8 cellular contexts compared by ENCODE assay signal in the genomic region with DNA sequence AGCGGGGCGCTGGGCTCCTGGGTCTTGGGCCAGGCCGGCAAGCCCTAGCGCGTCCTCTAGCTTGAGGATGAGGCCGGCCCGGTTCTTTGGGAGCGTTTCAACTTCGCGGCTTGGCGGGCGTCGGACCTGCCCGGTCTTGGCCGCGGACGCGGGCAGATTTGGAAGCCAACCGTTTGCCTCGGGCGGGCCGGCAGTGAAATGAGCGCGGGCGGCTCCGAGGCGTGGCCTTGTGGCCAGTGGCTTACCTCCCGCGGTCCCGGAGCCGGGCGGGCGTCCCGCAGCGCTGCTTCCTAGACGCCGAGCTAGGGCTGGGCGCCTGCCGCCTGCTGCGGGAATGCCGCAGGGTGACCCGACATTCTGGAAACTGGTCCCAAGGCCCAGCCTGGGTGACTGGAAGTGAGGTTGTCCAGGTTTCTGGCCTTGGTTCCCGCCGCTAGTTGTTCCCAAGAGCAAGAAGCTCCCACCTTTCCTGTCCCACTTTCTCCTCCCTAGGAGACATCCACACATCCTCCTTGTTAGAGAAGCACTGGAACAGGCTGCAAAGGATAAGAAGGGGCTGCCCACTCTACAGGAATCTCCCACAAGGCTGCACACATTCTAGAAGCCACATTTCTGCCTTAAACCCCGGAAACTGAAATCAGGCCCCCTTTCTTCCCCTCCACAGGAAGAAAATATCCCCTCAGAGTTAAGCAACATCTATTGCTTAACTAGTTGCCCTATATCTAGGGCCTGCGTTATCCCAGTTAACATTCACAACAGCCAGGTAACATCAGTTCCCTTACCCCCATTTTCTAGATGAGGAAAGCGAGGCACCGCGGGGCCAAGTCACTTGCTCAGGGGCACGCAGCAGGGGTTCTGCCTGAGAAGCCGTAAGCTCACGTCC.
DNase-seq lines count a peak whose midpoint lies in the region; ATAC-seq and TF ChIP-seq lines count a peak whose summit lies in the region.

No MANE protein-coding gene starts in this region.

- peaks cover 57 to 78% of the 10 kb centered on the region in 2 donors for H3K27me3 Mint-ChIP-seq in effector memory CD8-positive, alpha-beta T cell

- DNase-seq in NCI-H2227 (lab: John Stamatoyannopoulos, UW; ENCODE audit: unreplicated experiment) (peak; percentile 74), NCI-H2227 treated with DMSO at 0.1 percent for 48 hours (lab: John Stamatoyannopoulos, UW) (no peak), NCI-H748 (lab: John Stamatoyannopoulos, UW; ENCODE audit: unreplicated experiment) (peak; percentile 41), retina (peak; percentile 68), GM10248 (ENCODE audit: extremely low spot score) (no peak), NCI-H2171 (lab: John Stamatoyannopoulos, UW) (no peak), putamen (ENCODE audit: low spot score) (no peak)
- no peak for DNase-seq in effector memory CD8-positive, alpha-beta T cell

- peaks cover 55% of the 10 kb centered on the region for H3K36me3 Mint-ChIP-seq in effector memory CD8-positive, alpha-beta T cell (ENCODE audit: insufficient read depth)

- no peak for TF ChIP-seq CTCF in GM10248 (IDR thresholded peaks at IDR 0.05; ENCODE audit: control extremely low read depth, extremely low read depth, low read depth, missing control alignments)

- peaks cover 27 to 30% of the 10 kb centered on the region in 2 donors for H3K4me1 Mint-ChIP-seq in effector memory CD8-positive, alpha-beta T cell (ENCODE audit: low read depth in 2 of 2)

- CTCF ChIA-PET in GM10248 (lab: Yijun Ruan, JAX), result interaction anchor here (1.0 to 2.3 kb wide), 4 partner anchors 10 to 207 kb away, joined by 3 to 13 read pairs (median 4); partner anchors contain the start of gene CBX4

- H3K27ac Mint-ChIP-seq in effector memory CD8-positive, alpha-beta T cell, result no peak overlapping the region

- H3K9me3 Mint-ChIP-seq in effector memory CD8-positive, alpha-beta T cell, result no peaks in the 10 kb centered on the region

- POLR2A ChIA-PET in GM10248 (lab: Yijun Ruan, JAX), result interaction anchor here (0.6 kb wide), 1 partner anchor 125 kb away, joined by 3 read pairs; no protein-coding TSS in a partner anchor

- no peak for ATAC-seq in effector memory CD8-positive, alpha-beta T cell (replicated peaks)

- peak overlapping the region; percentile 14 to 18 for H3K4me3 Mint-ChIP-seq in effector memory CD8-positive, alpha-beta T cell

Comparison
In these comparisons a context has a peak if more than half of its experiments do, and no peak if none do; other contexts are left out.
1. DNase-seq: peak in NCI-H2227 (single experiment), NCI-H748 (single experiment) and retina (single experiment); none in NCI-H2227 treated with DMSO at 0.1 percent for 48 hours (single experiment), effector memory CD8-positive, alpha-beta T cell (0 of 3), GM10248 (single experiment), NCI-H2171 (single experiment) and putamen (single experiment).